Comparison of ENCODE assay signal across 1 cellular context in the genomic region with DNA sequence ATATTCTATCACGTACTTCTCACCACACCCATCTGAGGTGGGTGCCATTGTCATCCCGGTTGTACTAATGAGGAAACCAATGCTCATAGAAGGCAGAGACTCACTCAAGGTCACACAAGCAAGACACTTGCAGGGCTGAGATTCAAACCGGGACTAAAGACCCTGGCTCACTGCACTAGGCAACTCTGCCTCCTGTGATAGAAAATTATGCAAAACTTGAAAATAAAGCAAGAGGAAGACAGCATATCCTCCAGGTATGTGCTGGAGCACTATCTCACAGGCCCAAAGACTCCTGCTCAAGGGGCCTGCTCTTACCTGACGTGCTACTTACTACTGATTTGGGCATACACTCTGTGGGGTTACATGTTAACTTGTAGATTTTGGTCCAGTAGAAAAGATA.
TF ChIP-seq lines count a peak whose summit lies in the region.

No MANE protein-coding gene starts in this region.

TF ChIP-seq in IMR-90, 13 proteins besides CTCF, POLR2A, EP300 and RAD21:
- TF ChIP-seq CHD1 (IDR thresholded peaks at IDR 0.05; ENCODE audit: low read depth, low read length) = no peak
- TF ChIP-seq RFX5 (IDR thresholded peaks at IDR 0.05; ENCODE audit: low read depth, low read length) = no peak
- no peak for TF ChIP-seq ELK1 (IDR thresholded peaks at IDR 0.05; ENCODE audit: borderline replicate concordance, low read depth, low read length)
- no peak for TF ChIP-seq SMC3 (IDR thresholded peaks at IDR 0.05; ENCODE audit: low read depth, low read length)
- TF ChIP-seq CEBPB (IDR thresholded peaks at IDR 0.05; ENCODE audit: low read depth, low read length) = no peak
- TF ChIP-seq RCOR1 (IDR thresholded peaks at IDR 0.05; ENCODE audit: insufficient replicate concordance, low read length) = no peak
- no peak for TF ChIP-seq BHLHE40 (IDR thresholded peaks at IDR 0.05; ENCODE audit: low read depth, low read length)
- TF ChIP-seq MAZ (IDR thresholded peaks at IDR 0.05; ENCODE audit: borderline replicate concordance, low read depth, low read length) = no peak
- TF ChIP-seq, protein P1, sequence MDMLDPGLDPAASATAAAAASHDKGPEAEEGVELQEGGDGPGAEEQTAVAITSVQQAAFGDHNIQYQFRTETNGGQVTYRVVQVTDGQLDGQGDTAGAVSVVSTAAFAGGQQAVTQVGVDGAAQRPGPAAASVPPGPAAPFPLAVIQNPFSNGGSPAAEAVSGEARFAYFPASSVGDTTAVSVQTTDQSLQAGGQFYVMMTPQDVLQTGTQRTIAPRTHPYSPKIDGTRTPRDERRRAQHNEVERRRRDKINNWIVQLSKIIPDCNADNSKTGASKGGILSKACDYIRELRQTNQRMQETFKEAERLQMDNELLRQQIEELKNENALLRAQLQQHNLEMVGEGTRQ (IDR thresholded peaks at IDR 0.05; ENCODE audit: low read depth, low read length) = no peak
